15 cellular contexts compared by ENCODE assay signal in the genomic region with DNA sequence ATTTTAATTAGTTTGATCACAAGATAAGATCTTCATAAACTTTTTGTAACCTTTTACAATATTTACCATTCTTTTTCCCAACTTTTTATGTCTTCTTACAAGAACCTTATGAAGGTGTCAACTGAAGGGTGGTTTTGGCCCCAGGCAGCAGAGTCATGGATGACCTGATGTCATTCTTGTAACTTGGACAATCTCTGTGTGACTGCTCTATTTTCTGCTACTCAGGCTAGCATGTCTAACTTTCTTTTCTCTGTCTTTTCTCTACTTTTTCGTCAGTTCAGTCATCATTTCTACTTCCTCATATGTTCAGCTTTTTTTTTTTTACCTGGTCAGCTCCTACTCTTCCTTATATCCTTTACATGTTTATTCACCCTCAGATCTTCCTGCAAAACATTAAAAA.
A peak's percentile ranks its signal among the peaks of the same experiment; 100 is the strongest.
DNase-seq lines count a peak whose midpoint lies in the region; ATAC-seq and TF ChIP-seq lines count a peak whose summit lies in the region.
"Had no signal": no experiment of that assay in that cellular context is flagged by ENCODE, and none has a peak within 500 bp of the region (broad histone marks: within the 10 kb centered on the region; RNA-seq: fewer than 3 reads in every experiment).

No MANE protein-coding gene starts in this region.

- no peak overlapping the region for H3K14ac ChIP-seq in mesenchymal stem cell (ENCODE audit: low read length in 2 of 2)

- H3K4me3 ChIP-seq in KMS-11 (IDR thresholded peaks at IDR 0.05; ENCODE audit: insufficient read depth, low read depth, low read length) = no peak overlapping the region
- H3K4me3 ChIP-seq in mesenchymal stem cell (ENCODE audit: insufficient read depth in 1 of 2, low read depth in 1 of 2, low read length in 2 of 2) = no peak overlapping the region
- H3K4me3 ChIP-seq: dorsolateral prefrontal cortex, HAP-1, lung had no signal

- peak; percentile 55 for ATAC-seq in GM18519 (IDR thresholded peaks at IDR 0.05; ENCODE audit: low FRiP score, unreplicated experiment)
- ATAC-seq in GM21528 (IDR thresholded peaks at IDR 0.05; ENCODE audit: low FRiP score, unreplicated experiment) = peak; percentile 68
- ATAC-seq in HG02973 (IDR thresholded peaks at IDR 0.05; ENCODE audit: unreplicated experiment) = peak; percentile 67

- H3K36me3 ChIP-seq in KMS-11 (ENCODE audit: insufficient read depth) = no peaks in the 10 kb centered on the region
- H3K36me3 ChIP-seq in mesenchymal stem cell (ENCODE audit: control insufficient read depth in 1 of 2, insufficient read depth in 2 of 2, low read depth in 1 of 2, low read length in 2 of 2) = no peaks in the 10 kb centered on the region
- H3K36me3 ChIP-seq: HAP-1 had no signal

- H3K9ac ChIP-seq in KMS-11 (peak overlapping the region; percentile 0; the same call in 1 of the 2 replicates), mesenchymal stem cell (ENCODE audit: low read length) (no peak overlapping the region)

- H3K18ac ChIP-seq in mesenchymal stem cell (ENCODE audit: low read depth in 1 of 2, low read length in 2 of 2) = no peak overlapping the region

- no peak for TF ChIP-seq CTCF in KMS-11 (conservative IDR thresholded peaks at IDR 0.05; ENCODE audit: low read depth, low read length)

- H3K23ac ChIP-seq in mesenchymal stem cell (ENCODE audit: low read length in 2 of 2) = no peak overlapping the region

- H3K27ac ChIP-seq in KMS-11 (peak overlapping the region; percentile 30), mesenchymal stem cell (ENCODE audit: low read length, poor library complexity, severe bottlenecking) (no peak overlapping the region)
- H3K27ac ChIP-seq: dorsolateral prefrontal cortex had no signal

- H3K4me2 ChIP-seq in KMS-11 = peak overlapping the region; percentile 53
- no peak overlapping the region for H3K4me2 ChIP-seq in mesenchymal stem cell (ENCODE audit: low read length, poor library complexity, severe bottlenecking)

- peaks cover 2% of the 10 kb centered on the region for H3K9me3 ChIP-seq in mesenchymal stem cell (ENCODE audit: control insufficient read depth, low read length)
- H3K9me3 ChIP-seq: HAP-1 had no signal

- no peak overlapping the region for H2BK12ac ChIP-seq in mesenchymal stem cell (ENCODE audit: low read length in 2 of 2)

- no peak overlapping the region for H2AFZ ChIP-seq in KMS-11 (ENCODE audit: low read depth)
- no peak overlapping the region for H2AFZ ChIP-seq in mesenchymal stem cell (ENCODE audit: low read depth, low read length)

- no peak overlapping the region for H2AK5ac ChIP-seq in mesenchymal stem cell (ENCODE audit: low read length, severe bottlenecking)

- H3K4me1 ChIP-seq in KMS-11 (ENCODE audit: low read depth, poor library complexity, severe bottlenecking) (peaks cover 56% of the 10 kb centered on the region), mesenchymal stem cell (ENCODE audit: control insufficient read depth, insufficient read depth, low read depth, low read length) (no peaks in the 10 kb centered on the region)
- H3K4me1 ChIP-seq: HAP-1 had no signal

- H4K91ac ChIP-seq in mesenchymal stem cell (ENCODE audit: low read length) = no peak overlapping the region

- no peaks in the 10 kb centered on the region for H4K20me1 ChIP-seq in KMS-11 (ENCODE audit: insufficient read depth)

- H2BK120ac ChIP-seq in mesenchymal stem cell (ENCODE audit: low read depth, low read length) = no peak overlapping the region

- H4K8ac ChIP-seq in mesenchymal stem cell (ENCODE audit: low read length) = no peak overlapping the region

- no peak overlapping the region for H3K4ac ChIP-seq in mesenchymal stem cell (ENCODE audit: low read depth in 1 of 2, low read length in 2 of 2)

- no peak overlapping the region for H2BK5ac ChIP-seq in mesenchymal stem cell (ENCODE audit: low read depth, low read length, poor library complexity, severe bottlenecking)

- H2BK15ac ChIP-seq in mesenchymal stem cell (ENCODE audit: low read depth, poor library complexity, severe bottlenecking) = no peak overlapping the region

- 72% methylated on average over 1 of the region's 1 CpG for WGBS in mesenchymal stem cell

- no peak for DNase-seq in mesenchymal stem cell
- DNase-seq in NCI-H1930 (lab: John Stamatoyannopoulos, UW) = no peak
- no peak for DNase-seq in stimulated activated CD8-positive, alpha-beta memory T cell treated with anti-CD3 and anti-CD28 coated beads, Interleukin-4, amount 100 ng/mL, for 48 hours
- DNase-seq in HPDE6-E6E7 (ENCODE audit: extremely low spot score) = no peak
- DNase-seq: activated CD4-positive, alpha-beta T cell treated with anti-CD3 and anti-CD28 coated beads for 48 hours; AML-193; dorsolateral prefrontal cortex; IMR-90; NCI-H510A treated with DMSO at 0.1 percent for 48 hours had no signal

- H3K79me2 ChIP-seq in KMS-11 (ENCODE audit: insufficient read depth, low read depth) = no peaks in the 10 kb centered on the region

- no peaks in the 10 kb centered on the region for H3K27me3 ChIP-seq in KMS-11 (ENCODE audit: insufficient read depth, low read depth)
- H3K27me3 ChIP-seq in mesenchymal stem cell (ENCODE audit: control insufficient read depth in 1 of 2, insufficient read depth in 1 of 2, low read length in 2 of 2) = no peaks in the 10 kb centered on the region
- H3K27me3 ChIP-seq: dorsolateral prefrontal cortex had no signal

- no peaks in the 10 kb centered on the region for H3K79me1 ChIP-seq in mesenchymal stem cell (replicated peaks; ENCODE audit: low read length, poor library complexity, severe bottlenecking)
